Comparison of ENCODE assay signal across 26 cellular contexts in genomic region chr3:78565712-78566111, GRCh38.
"Had no signal": no experiment of that assay in that cellular context is flagged by ENCODE, and none has a peak within 500 bp of the region (broad histone marks: within the 10 kb centered on the region; RNA-seq: fewer than 3 reads in every experiment).

No MANE protein-coding gene starts in this region.

- H3K27me3 Mint-ChIP-seq: central memory CD8-positive, alpha-beta T cell; dendritic cell treated with granulocyte-macrophage colony-stimulating factor and Interleukin-4, amounts not matched to agents 40 ng/mL and 50 ng/mL, for 4 days; naive thymus-derived CD8-positive, alpha-beta T cell; type B pancreatic cell had no signal

- H3K27ac ChIP-seq: colonic mucosa, heart right ventricle, left lung, prostate gland, right atrium auricular region, sigmoid colon, stomach, testis, tibial artery had no signal

- H3K36me3 ChIP-seq: colonic mucosa, heart right ventricle, left lung, prostate gland, right atrium auricular region, sigmoid colon, stomach, tibial artery had no signal

- H3K27me3 ChIP-seq: colonic mucosa, heart right ventricle, left lung, right atrium auricular region, sigmoid colon, stomach, testis, tibial artery had no signal

- H3K4me3 Mint-ChIP-seq: central memory CD8-positive, alpha-beta T cell; dendritic cell treated with granulocyte-macrophage colony-stimulating factor and Interleukin-4, amounts not matched to agents 40 ng/mL and 50 ng/mL, for 4 days; immature natural killer cell; naive thymus-derived CD8-positive, alpha-beta T cell; nephron progenitor cell; stimulated activated effector memory CD8-positive, alpha-beta T cell treated with anti-CD3 and anti-CD28 coated beads, Interleukin-12 subunit alpha, Interleukin-12 subunit beta, amount 100 ng/mL, for 72 hours; type B pancreatic cell had no signal

- H3K36me3 Mint-ChIP-seq: naive thymus-derived CD8-positive, alpha-beta T cell; stimulated activated effector memory CD8-positive, alpha-beta T cell treated with anti-CD3 and anti-CD28 coated beads, Interleukin-12 subunit alpha, Interleukin-12 subunit beta, amount 100 ng/mL, for 72 hours; type B pancreatic cell had no signal

- H3K9me3 ChIP-seq: colonic mucosa, prostate gland, right atrium auricular region, testis, tibial artery had no signal

- H3K4me3 ChIP-seq: colonic mucosa, heart right ventricle, left lung, prostate gland, right atrium auricular region, sigmoid colon, stomach, testis, tibial artery had no signal

- H3K27ac Mint-ChIP-seq: dendritic cell treated with granulocyte-macrophage colony-stimulating factor and Interleukin-4, amounts not matched to agents 40 ng/mL and 50 ng/mL, for 4 days; immature natural killer cell; naive thymus-derived CD8-positive, alpha-beta T cell; nephron progenitor cell; stimulated activated effector memory CD8-positive, alpha-beta T cell treated with anti-CD3 and anti-CD28 coated beads, Interleukin-12 subunit alpha, Interleukin-12 subunit beta, amount 100 ng/mL, for 72 hours; type B pancreatic cell had no signal

- H3K4me1 ChIP-seq: colonic mucosa, heart right ventricle, left lung, prostate gland, right atrium auricular region, sigmoid colon, stomach, testis, tibial artery had no signal

- H3K4me1 Mint-ChIP-seq: central memory CD8-positive, alpha-beta T cell; immature natural killer cell; stimulated activated effector memory CD8-positive, alpha-beta T cell treated with anti-CD3 and anti-CD28 coated beads, Interleukin-12 subunit alpha, Interleukin-12 subunit beta, amount 100 ng/mL, for 72 hours had no signal

- DNase-seq: colonic mucosa; effector CD8-positive, alpha-beta T cell; foreskin melanocyte; glutamatergic neuron; heart right ventricle; hypothalamus; immature natural killer cell; kidney; left cardiac atrium; left lung; naive thymus-derived CD8-positive, alpha-beta T cell; nephron progenitor cell; nucleus accumbens; sigmoid colon; stimulated activated CD4-positive, alpha-beta T cell treated with anti-CD3 and anti-CD28 coated beads, Interleukin-2, amount 100 ng/mL, for 24 hours; stimulated activated CD4-positive, alpha-beta T cell treated with anti-CD3 and anti-CD28 coated beads, Interleukin-4, amount 100 ng/mL, for 24 hours; stimulated activated naive CD4-positive, alpha-beta T cell treated with Interleukin-2 at 50 U/mL for 16 hours; stomach; testis; tibial artery had no signal
